13 cellular contexts compared by ENCODE assay signal in genomic region chr5:10457682-10458574, GRCh38. TPM values are rescaled to one million over a fixed set of nuclear protein-coding genes. Genes with fewer than 3 reads are reported as not detected.
DNase-seq lines count a peak whose midpoint lies in the region; ATAC-seq and TF ChIP-seq lines count a peak whose summit lies in the region.
"Had no signal": no experiment of that assay in that cellular context is flagged by ENCODE, and none has a peak within 500 bp of the region (broad histone marks: within the 10 kb centered on the region; RNA-seq: fewer than 3 reads in every experiment).

No MANE protein-coding gene starts in this region.

- H3K27ac ChIP-seq in BLaER1 treated with 17β-estradiol and CSF1 and Interleukin-3, amounts not matched to agents 10 nM and 100 nM = peak overlapping the region in 9 of 11 experiments; percentile 27 to 60 (median 39); a peak in 16 of 22 replicates
- H3K27ac ChIP-seq in vagina = no peak overlapping the region

- H3K4me1 ChIP-seq in BLaER1 treated with 17β-estradiol and CSF1 and Interleukin-3, amounts not matched to agents 10 nM and 100 nM = peaks cover 36 to 81% (median 72%) of the 10 kb centered on the region in 10 experiments
- peaks cover 11% of the 10 kb centered on the region for H3K4me1 ChIP-seq in vagina

- TF ChIP-seq POLR2A in vagina (IDR thresholded peaks at IDR 0.05) = no peak

- no peaks in the 10 kb centered on the region for H3K9me3 ChIP-seq in BLaER1 treated with 17β-estradiol and CSF1 and Interleukin-3, amounts not matched to agents 10 nM and 100 nM (replicated peaks in 1 of 11)
- H3K9me3 ChIP-seq in MG63 (no peaks in the 10 kb centered on the region), vagina (no peaks in the 10 kb centered on the region)

- H3K4me3 ChIP-seq in BLaER1 treated with 17β-estradiol and CSF1 and Interleukin-3, amounts not matched to agents 10 nM and 100 nM = no peak overlapping the region
- no peak overlapping the region for H3K4me3 ChIP-seq in MG63
- no peak overlapping the region for H3K4me3 ChIP-seq in vagina

- H3K27me3 ChIP-seq in BLaER1 treated with 17β-estradiol and CSF1 and Interleukin-3, amounts not matched to agents 10 nM and 100 nM = peaks cover 0 to 16% (median 0%) of the 10 kb centered on the region in 11 experiments; a peak in 5 of 22 replicates
- H3K27me3 ChIP-seq in MG63 (no peaks in the 10 kb centered on the region), vagina (no peaks in the 10 kb centered on the region)

- H3K36me3 ChIP-seq in BLaER1 treated with 17β-estradiol and CSF1 and Interleukin-3, amounts not matched to agents 10 nM and 100 nM = no peaks in the 10 kb centered on the region
- no peaks in the 10 kb centered on the region for H3K36me3 ChIP-seq in MG63
- no peaks in the 10 kb centered on the region for H3K36me3 ChIP-seq in vagina

- H4K20me1 ChIP-seq in BLaER1 treated with 17β-estradiol and CSF1 and Interleukin-3, amounts not matched to agents 10 nM and 100 nM = peaks cover 0 to 4% (median 0%) of the 10 kb centered on the region in 11 experiments; a peak in 1 of 22 replicates

- peak overlapping the region; percentile 56 to 96 (median 79) for H3K4me2 ChIP-seq in BLaER1 treated with 17β-estradiol and CSF1 and Interleukin-3, amounts not matched to agents 10 nM and 100 nM

- no peak for ATAC-seq in HG03159 (IDR thresholded peaks at IDR 0.05; ENCODE audit: unreplicated experiment)

- intact Hi-C loops in vagina (cut with DNase I) = loop anchor here (5.0 to 10.0 kb wide), 2 partner anchors 107 to 169 kb away; partner anchors contain the start of gene ANKRD33B

- no peak for TF ChIP-seq CTCF in vagina (IDR thresholded peaks at IDR 0.05)

- H3K9ac ChIP-seq in BLaER1 treated with 17β-estradiol and CSF1 and Interleukin-3, amounts not matched to agents 10 nM and 100 nM = peak overlapping the region in 8 of 11 experiments; percentile 2 to 53 (median 26); a peak in 10 of 22 replicates

- peak; percentile 69 for DNase-seq in MG63
- DNase-seq in dermis blood vessel endothelial cell = peak; percentile 42
- peak; percentile 41 to 53 for DNase-seq in lung microvascular endothelial cell (ENCODE audit: low read depth in 2 of 2)
- no peak for DNase-seq in NCI-H1105 (lab: John Stamatoyannopoulos, UW)
- no peak for DNase-seq in vagina (ENCODE audit: extremely low spot score in 2 of 2)
- DNase-seq in activated CD8-positive, alpha-beta memory T cell treated with anti-CD3 and anti-CD28 coated beads for 24 hours = no peak
- DNase-seq: activated CD8-positive, alpha-beta memory T cell treated with anti-CD3 and anti-CD28 coated beads, Interleukin-2, amount 50 U/mL, for 4 hours; KBM-7; midbrain; NCI-H774 had no signal

RNA-seq across cellular contexts. Expression of gene ROPN1L, which starts 16.2 kb away (rescaled TPM):
- 3.0 and 5.4 TPM in 2 replicates for total RNA-seq in MG63 (2014; rRNA removed; shearing (Covaris generic); ENCODE audit: low replicate concordance)
- 0.68 and 2.9 TPM in 2 replicates for total RNA-seq in dermis blood vessel endothelial cell
- 1.1 and 1.4 TPM in 2 replicates for total RNA-seq in lung microvascular endothelial cell
- total RNA-seq in vagina = 4.2 TPM
- total RNA-seq: skeletal muscle tissue had no signal

Comparison
In these comparisons a context has a peak if more than half of its experiments do, and no peak if none do; other contexts are left out.
1. DNase-seq: peak in MG63 (single experiment), dermis blood vessel endothelial cell (single experiment) and lung microvascular endothelial cell (2 of 2); none in NCI-H1105 (single experiment), vagina (0 of 2) and activated CD8-positive, alpha-beta memory T cell treated with anti-CD3 and anti-CD28 coated beads for 24 hours (single experiment).